Comparison of ENCODE assay signal across 1 cellular context in genomic region chr2:61161888-61162287, GRCh38.
TF ChIP-seq lines count a peak whose summit lies in the region.

Gene C2orf74 (plus strand): TSS chr2:61162188. CDS start chr2:61162515, 327 bp downstream.

TF ChIP-seq in HepG2, 621 proteins besides CTCF, POLR2A, EP300 and RAD21:
- TF ChIP-seq FOXC1 (CRISPR knock-in tag; IDR thresholded peaks at IDR 0.05; ENCODE audit: borderline replicate concordance) = no peak
- TF ChIP-seq ZNF296 (CRISPR knock-in tag; conservative IDR thresholded peaks at IDR 0.05) = no peak
- TF ChIP-seq ELF3 (CRISPR knock-in tag; IDR thresholded peaks at IDR 0.05) = no peak
- TF ChIP-seq, protein P1, sequence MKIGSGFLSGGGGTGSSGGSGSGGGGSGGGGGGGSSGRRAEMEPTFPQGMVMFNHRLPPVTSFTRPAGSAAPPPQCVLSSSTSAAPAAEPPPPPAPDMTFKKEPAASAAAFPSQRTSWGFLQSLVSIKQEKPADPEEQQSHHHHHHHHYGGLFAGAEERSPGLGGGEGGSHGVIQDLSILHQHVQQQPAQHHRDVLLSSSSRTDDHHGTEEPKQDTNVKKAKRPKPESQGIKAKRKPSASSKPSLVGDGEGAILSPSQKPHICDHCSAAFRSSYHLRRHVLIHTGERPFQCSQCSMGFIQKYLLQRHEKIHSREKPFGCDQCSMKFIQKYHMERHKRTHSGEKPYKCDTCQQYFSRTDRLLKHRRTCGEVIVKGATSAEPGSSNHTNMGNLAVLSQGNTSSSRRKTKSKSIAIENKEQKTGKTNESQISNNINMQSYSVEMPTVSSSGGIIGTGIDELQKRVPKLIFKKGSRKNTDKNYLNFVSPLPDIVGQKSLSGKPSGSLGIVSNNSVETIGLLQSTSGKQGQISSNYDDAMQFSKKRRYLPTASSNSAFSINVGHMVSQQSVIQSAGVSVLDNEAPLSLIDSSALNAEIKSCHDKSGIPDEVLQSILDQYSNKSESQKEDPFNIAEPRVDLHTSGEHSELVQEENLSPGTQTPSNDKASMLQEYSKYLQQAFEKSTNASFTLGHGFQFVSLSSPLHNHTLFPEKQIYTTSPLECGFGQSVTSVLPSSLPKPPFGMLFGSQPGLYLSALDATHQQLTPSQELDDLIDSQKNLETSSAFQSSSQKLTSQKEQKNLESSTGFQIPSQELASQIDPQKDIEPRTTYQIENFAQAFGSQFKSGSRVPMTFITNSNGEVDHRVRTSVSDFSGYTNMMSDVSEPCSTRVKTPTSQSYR (CRISPR knock-in tag; IDR thresholded peaks at IDR 0.05; ENCODE audit: borderline replicate concordance) = no peak
- TF ChIP-seq ZNF788 (CRISPR knock-in tag; IDR thresholded peaks at IDR 0.05; ENCODE audit: borderline replicate concordance) = no peak
- no peak for TF ChIP-seq NFATC3 (CRISPR knock-in tag; IDR thresholded peaks at IDR 0.05)
- TF ChIP-seq HOXD1 (CRISPR knock-in tag; IDR thresholded peaks at IDR 0.05) = no peak
- TF ChIP-seq HNF4G (IDR thresholded peaks at IDR 0.05; ENCODE audit: borderline replicate concordance, low read depth, low read length) = no peak
- no peak for TF ChIP-seq HNF4G (CRISPR knock-in tag; IDR thresholded peaks at IDR 0.05; ENCODE audit: borderline replicate concordance, low read depth)
- no peak for TF ChIP-seq ZNF207 (IDR thresholded peaks at IDR 0.05; ENCODE audit: borderline replicate concordance)
- TF ChIP-seq ZNF260 (CRISPR knock-in tag; IDR thresholded peaks at IDR 0.05; ENCODE audit: borderline replicate concordance, low read depth) = no peak
- TF ChIP-seq HNRNPH1 (optimal IDR thresholded peaks at IDR 0.05; ENCODE audit: low read depth, low read length) = no peak
- TF ChIP-seq ZNF790 (CRISPR knock-in tag; IDR thresholded peaks at IDR 0.05; ENCODE audit: borderline replicate concordance) = no peak
